ENCODE assay signal across 8 cellular contexts in the genomic region with DNA sequence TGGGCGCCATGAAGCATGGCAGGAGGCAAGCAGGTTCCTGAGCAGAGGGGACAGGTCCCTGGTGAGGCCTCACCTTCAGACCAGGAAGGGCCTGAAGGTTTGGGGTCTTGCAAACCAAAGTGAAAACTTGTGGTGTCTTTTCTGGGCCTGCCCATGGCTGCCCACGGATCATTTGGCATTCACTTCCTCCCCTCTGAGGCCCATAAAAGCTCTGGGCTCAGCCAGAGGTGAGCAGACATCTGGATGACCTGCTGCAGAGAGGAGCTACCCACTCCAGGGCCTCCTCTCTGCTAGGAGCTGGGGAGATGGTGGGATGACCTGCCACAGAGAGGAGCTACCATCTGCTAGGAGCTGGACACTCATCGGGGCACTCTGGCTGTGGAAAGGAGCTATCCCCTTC.
"Had no signal": no experiment of that assay in that cellular context is flagged by ENCODE, and none has a peak within 500 bp of the region (broad histone marks: within the 10 kb centered on the region; RNA-seq: fewer than 3 reads in every experiment).

No MANE protein-coding gene starts in this region.

- H3K27ac ChIP-seq: HL-60, KMS-11 had no signal

- H3K9ac ChIP-seq: KMS-11 had no signal

- DNase-seq: IMR-90, KBM-7, KG1 had no signal

- H3K27me3 Mint-ChIP-seq: IgD-negative memory B cell had no signal

- FAIRE-seq: HepG2, HTR-8/SVneo had no signal

- H3K4me2 ChIP-seq: KMS-11 had no signal

- ATAC-seq: HepG2 had no signal

- H3K4me3 Mint-ChIP-seq: IgD-negative memory B cell had no signal

- H3K27ac Mint-ChIP-seq: IgD-negative memory B cell had no signal
